11 cellular contexts compared by ENCODE assay signal in genomic region chr21:26461500-26461899, GRCh38.
"Had no signal": no experiment of that assay in that cellular context is flagged by ENCODE, and none has a peak within 500 bp of the region (broad histone marks: within the 10 kb centered on the region; RNA-seq: fewer than 3 reads in every experiment).

No MANE protein-coding gene starts in this region.

- H3K36me3 ChIP-seq: pancreas, thyroid gland had no signal

- H3K9me3 ChIP-seq: pancreas, thyroid gland had no signal

- H3K27ac ChIP-seq: pancreas, skin epidermis, thyroid gland had no signal

- DNase-seq: activated CD4-positive, alpha-beta memory T cell treated with anti-CD3 and anti-CD28 coated beads for 36 hours; activated gamma-delta T cell; activated naive CD8-positive, alpha-beta T cell treated with anti-CD3 and anti-CD28 coated beads for 36 hours; activated T-cell treated with anti-CD3 and anti-CD28 coated beads, Interleukin-2, amount 50 U/mL, for 48 hours; anterior cingulate cortex; hippocampal formation; pancreas; retina; T-helper 2 cell; thyroid gland had no signal

- H3K4me3 ChIP-seq: pancreas, skin epidermis, thyroid gland had no signal

- H3K4me1 ChIP-seq: pancreas, thyroid gland had no signal

- H3K27me3 ChIP-seq: pancreas, thyroid gland had no signal
